21 cellular contexts compared by ENCODE assay signal in genomic region chr10:98131615-98132014, GRCh38. TPM values are rescaled to one million over a fixed set of nuclear protein-coding genes. Genes with fewer than 3 reads are reported as not detected.
A peak's percentile ranks its signal among the peaks of the same experiment; 100 is the strongest.
DNase-seq lines count a peak whose midpoint lies in the region; ATAC-seq and TF ChIP-seq lines count a peak whose summit lies in the region.
"Had no signal": no experiment of that assay in that cellular context is flagged by ENCODE, and none has a peak within 500 bp of the region (broad histone marks: within the 10 kb centered on the region; RNA-seq: fewer than 3 reads in every experiment).

No MANE protein-coding gene starts in this region.

- H3K27ac ChIP-seq in WERI-Rb-1 (peak overlapping the region; percentile 20), mesendoderm (ENCODE audit: low read depth, low read length) (no peak overlapping the region), trophoblast cell (ENCODE audit: low read depth, low read length) (no peak overlapping the region)
- H3K27ac ChIP-seq: BLaER1, SJSA1 had no signal

- peak overlapping the region; percentile 38 for H3K4me3 Mint-ChIP-seq in natural killer cell
- no peak overlapping the region for H3K4me3 Mint-ChIP-seq in natural killer cell treated with Interleukin-12 subunit alpha and Interleukin-12 subunit beta and Interleukin-15 and Interleukin-18, amount 100 ng/mL, for 72 hours
- H3K4me3 Mint-ChIP-seq: CD4-positive, alpha-beta memory T cell; HFFc6 had no signal

- intact Hi-C loops in natural killer cell (cut with micrococcal nuclease): no loop called here

- H3K27ac Mint-ChIP-seq in natural killer cell: no peak overlapping the region
- peak overlapping the region in 1 of 2 donors; percentile 47 for H3K27ac Mint-ChIP-seq in natural killer cell treated with Interleukin-12 subunit alpha and Interleukin-12 subunit beta and Interleukin-15 and Interleukin-18, amount 100 ng/mL, for 72 hours
- H3K27ac Mint-ChIP-seq: CD4-positive, alpha-beta memory T cell; HFFc6 had no signal

- H3K4me1 Mint-ChIP-seq in natural killer cell: peaks cover 18 to 26% of the 10 kb centered on the region in 2 donors
- H3K4me1 Mint-ChIP-seq in natural killer cell treated with Interleukin-12 subunit alpha and Interleukin-12 subunit beta and Interleukin-15 and Interleukin-18, amount 100 ng/mL, for 72 hours (ENCODE audit: low read depth in 2 of 2): peaks cover 7 to 23% of the 10 kb centered on the region in 2 donors

- H3K23ac ChIP-seq in mesendoderm (ENCODE audit: low read length) (no peak overlapping the region), trophoblast cell (ENCODE audit: low read length) (no peak overlapping the region)

- H2BK15ac ChIP-seq in mesendoderm (replicated peaks; ENCODE audit: low read depth): no peak overlapping the region

- H3K79me2 ChIP-seq in mesendoderm (ENCODE audit: control insufficient read depth, insufficient read depth, low read length): peaks cover 4% of the 10 kb centered on the region
- H3K79me2 ChIP-seq in trophoblast cell (ENCODE audit: control insufficient read depth, insufficient read depth, low read length, poor library complexity): peaks cover 5% of the 10 kb centered on the region

- no peaks in the 10 kb centered on the region for H3K79me1 ChIP-seq in mesendoderm (ENCODE audit: low read length)
- peaks cover 8% of the 10 kb centered on the region for H3K79me1 ChIP-seq in trophoblast cell (ENCODE audit: low read length)

- H2AFZ ChIP-seq in trophoblast cell (ENCODE audit: insufficient read depth, low read length, poor library complexity): no peak overlapping the region

- no peak overlapping the region for H4K8ac ChIP-seq in mesendoderm (ENCODE audit: low read depth, low read length)
- H4K8ac ChIP-seq in trophoblast cell (ENCODE audit: low read depth, low read length): no peak overlapping the region

- H3K36me3 ChIP-seq in WERI-Rb-1: no peaks in the 10 kb centered on the region
- no peaks in the 10 kb centered on the region for H3K36me3 ChIP-seq in mesendoderm (ENCODE audit: control insufficient read depth, insufficient read depth, low read length)
- no peaks in the 10 kb centered on the region for H3K36me3 ChIP-seq in trophoblast cell (ENCODE audit: control insufficient read depth in 1 of 2, insufficient read depth in 2 of 2, low read length in 2 of 2)

- H2AK5ac ChIP-seq in mesendoderm (ENCODE audit: low read length) (no peak overlapping the region), trophoblast cell (ENCODE audit: low read length) (no peak overlapping the region)

- H2BK12ac ChIP-seq in trophoblast cell (ENCODE audit: low read length): no peak overlapping the region

- H2BK5ac ChIP-seq in mesendoderm (ENCODE audit: low read length) (no peak overlapping the region), trophoblast cell (ENCODE audit: low read depth, low read length, poor library complexity) (no peak overlapping the region)

- TF ChIP-seq CTCF in natural killer cell (IDR thresholded peaks at IDR 0.05) (no peak), WERI-Rb-1 (IDR thresholded peaks at IDR 0.05; ENCODE audit: low read depth, low read length) (no peak)

- peaks cover 2% of the 10 kb centered on the region for H3K4me1 ChIP-seq in mesendoderm (ENCODE audit: control insufficient read depth, low read depth, low read length)
- H3K4me1 ChIP-seq in trophoblast cell (ENCODE audit: control insufficient read depth in 1 of 2, insufficient read depth in 2 of 2, low read length in 2 of 2): peaks cover 0 to 5% of the 10 kb centered on the region in 2 experiments

- H3K9me3 ChIP-seq in WERI-Rb-1 (ENCODE audit: severe bottlenecking): peaks cover 16% of the 10 kb centered on the region
- H3K9me3 ChIP-seq in trophoblast cell (ENCODE audit: insufficient read depth, low read depth, low read length): peaks cover 3% of the 10 kb centered on the region
- H3K9me3 ChIP-seq: SJSA1 had no signal

- H4K5ac ChIP-seq in mesendoderm (ENCODE audit: low read length): no peak overlapping the region

- no peak overlapping the region for H3K4ac ChIP-seq in mesendoderm (ENCODE audit: low read depth, low read length)
- H3K4ac ChIP-seq in trophoblast cell (ENCODE audit: low read depth, low read length): no peak overlapping the region

- no peak overlapping the region for H3K56ac ChIP-seq in mesendoderm (ENCODE audit: low read length)

- H3K27me3 Mint-ChIP-seq in natural killer cell (ENCODE audit: low read depth in 2 of 2): peaks cover 14 to 27% of the 10 kb centered on the region in 2 donors
- peaks cover 12 to 29% of the 10 kb centered on the region in 2 donors for H3K27me3 Mint-ChIP-seq in natural killer cell treated with Interleukin-12 subunit alpha and Interleukin-12 subunit beta and Interleukin-15 and Interleukin-18, amount 100 ng/mL, for 72 hours

- H3K27me3 ChIP-seq in WERI-Rb-1 (ENCODE audit: insufficient read depth, low read depth, severe bottlenecking) (no peaks in the 10 kb centered on the region), mesendoderm (ENCODE audit: insufficient read depth, low read length, poor library complexity) (no peaks in the 10 kb centered on the region), trophoblast cell (ENCODE audit: insufficient read depth, low read length) (no peaks in the 10 kb centered on the region)
- H3K27me3 ChIP-seq: BLaER1, SJSA1 had no signal

- no peak overlapping the region for H3K4me3 ChIP-seq in WERI-Rb-1 (ENCODE audit: low read depth, low read length)
- no peak overlapping the region for H3K4me3 ChIP-seq in mesendoderm (ENCODE audit: low read length)
- H3K4me3 ChIP-seq in trophoblast cell (ENCODE audit: low read depth, low read length): no peak overlapping the region
- H3K4me3 ChIP-seq: BLaER1, SJSA1 had no signal

- H3K36me3 Mint-ChIP-seq in natural killer cell: no peaks in the 10 kb centered on the region
- peaks cover 4% of the 10 kb centered on the region for H3K36me3 Mint-ChIP-seq in natural killer cell treated with Interleukin-12 subunit alpha and Interleukin-12 subunit beta and Interleukin-15 and Interleukin-18, amount 100 ng/mL, for 72 hours

- no CpG with 5 or more reads among the region's 3 CpGs for WGBS in mesendoderm (ENCODE audit: extremely low coverage, insufficient coverage, low lambda C conversion rate)
- WGBS in trophoblast cell (ENCODE audit: extremely low coverage, insufficient coverage, insufficient read length): no CpG with 5 or more reads among the region's 3 CpGs

- H4K12ac ChIP-seq in trophoblast cell (ENCODE audit: low read depth, low read length): no peak overlapping the region

- no peak overlapping the region for H4K91ac ChIP-seq in trophoblast cell (ENCODE audit: low read depth, low read length)

- H3K9me3 Mint-ChIP-seq in natural killer cell: no peaks in the 10 kb centered on the region
- peaks cover 3% of the 10 kb centered on the region for H3K9me3 Mint-ChIP-seq in natural killer cell treated with Interleukin-12 subunit alpha and Interleukin-12 subunit beta and Interleukin-15 and Interleukin-18, amount 100 ng/mL, for 72 hours

- H2BK120ac ChIP-seq in mesendoderm (ENCODE audit: low read depth, low read length) (no peak overlapping the region), trophoblast cell (ENCODE audit: insufficient read depth, low read length, poor library complexity) (no peak overlapping the region)

- ATAC-seq in natural killer cell: no peak
- no peak for ATAC-seq in natural killer cell treated with Interleukin-12 subunit alpha and Interleukin-12 subunit beta and Interleukin-15 and Interleukin-18, amount 100 ng/mL, for 72 hours
- ATAC-seq in HG02973 (IDR thresholded peaks at IDR 0.05; ENCODE audit: unreplicated experiment): no peak
- ATAC-seq: Right ventricle myocardium inferior had no signal

- H3K14ac ChIP-seq in trophoblast cell (ENCODE audit: low read length): no peak overlapping the region

- DNase-seq in natural killer cell (no peak), WERI-Rb-1 (peak; percentile 21), mesendoderm (peak; percentile 22), trophoblast cell (no peak), NCI-H1694 treated with DMSO at 0.1 percent for 48 hours (lab: John Stamatoyannopoulos, UW) (no peak)
- DNase-seq in natural killer cell treated with Interleukin-12 subunit alpha and Interleukin-12 subunit beta and Interleukin-15 and Interleukin-18, amount 100 ng/mL, for 72 hours (ENCODE audit: low spot score): no peak
- no peak for DNase-seq in activated CD4-positive, alpha-beta T cell treated with anti-CD3 and anti-CD28 coated beads, Interleukin-2, amount 50 U/mL, for 4 hours
- DNase-seq: CD4-positive, alpha-beta memory T cell; DND-41; H7; HFFc6; Kasumi-1; NCI-H1694; NCI-H2081 treated with DMSO at 0.1 percent for 48 hours; NCI-H2171 treated with DMSO at 0.1 percent for 48 hours; NCI-H524 treated with DMSO at 0.1 percent for 48 hours; OCI-M1 had no signal

- H3K4me2 ChIP-seq in mesendoderm (ENCODE audit: low read length) (no peak overlapping the region), trophoblast cell (ENCODE audit: low read length) (no peak overlapping the region)
- H3K4me2 ChIP-seq: BLaER1 had no signal

- H3K18ac ChIP-seq in mesendoderm (ENCODE audit: low read length) (no peak overlapping the region), trophoblast cell (ENCODE audit: low read length) (no peak overlapping the region)

- H3K9ac ChIP-seq in mesendoderm (ENCODE audit: low read length) (no peak overlapping the region), trophoblast cell (ENCODE audit: low read length) (no peak overlapping the region)
- H3K9ac ChIP-seq: BLaER1 had no signal

RNA-seq across cellular contexts. Expression of gene R3HCC1L, which starts 2.8 kb away (rescaled TPM):
- total RNA-seq in natural killer cell: 10 to 100 TPM; 17.9 to 25.6 (median 23.3) TPM
- total RNA-seq in natural killer cell treated with Interleukin-12 subunit alpha and Interleukin-12 subunit beta and Interleukin-15 and Interleukin-18, amount 100 ng/mL, for 72 hours: 10 to 100 TPM; 23.0 to 28.9 TPM
- polyA plus RNA-seq in mesendoderm (2013, experiment 1 of 2): 11.4 TPM
- polyA plus RNA-seq in mesendoderm (2013, experiment 2 of 2): 11.2 TPM
- polyA plus RNA-seq in trophoblast cell (2013): 11.4 and 11.8 TPM in 2 replicates

Comparison
In these comparisons a context has a peak if more than half of its experiments do, and no peak if none do; other contexts are left out.
1. DNase-seq: peak in WERI-Rb-1 (single experiment) and mesendoderm (single experiment); none in natural killer cell (single experiment), natural killer cell treated with Interleukin-12 subunit alpha and Interleukin-12 subunit beta and Interleukin-15 and Interleukin-18, amount 100 ng/mL, for 72 hours (single experiment), activated CD4-positive, alpha-beta T cell treated with anti-CD3 and anti-CD28 coated beads, Interleukin-2, amount 50 U/mL, for 4 hours (0 of 2), trophoblast cell (0 of 2) and NCI-H1694 treated with DMSO at 0.1 percent for 48 hours (single experiment).